Comparison of ENCODE assay signal across 24 cellular contexts in genomic region chr1:170044187-170044586, GRCh38. TPM values are rescaled to one million over a fixed set of nuclear protein-coding genes. Genes with fewer than 3 reads are reported as not detected.
A peak's percentile ranks its signal among the peaks of the same experiment; 100 is the strongest.
DNase-seq lines count a peak whose midpoint lies in the region; ATAC-seq, FAIRE-seq and TF ChIP-seq lines count a peak whose summit lies in the region.
"Had no signal": no experiment of that assay in that cellular context is flagged by ENCODE, and none has a peak within 500 bp of the region (broad histone marks: within the 10 kb centered on the region; RNA-seq: fewer than 3 reads in every experiment).

No MANE protein-coding gene starts in this region.

- no peak for FAIRE-seq in urothelium cell line (lab: Jason Lieb, UNC)
- FAIRE-seq: A549, HTR-8/SVneo had no signal

- no peak overlapping the region for H2BK15ac ChIP-seq in IMR-90 (ENCODE audit: low read depth, low read length)

- H2BK5ac ChIP-seq in IMR-90 (ENCODE audit: low read depth, low read length, poor library complexity, severe bottlenecking) (no peak overlapping the region), trophoblast cell (ENCODE audit: low read depth, low read length, poor library complexity) (no peak overlapping the region)

- no peak for TF ChIP-seq RAD21 in IMR-90 (IDR thresholded peaks at IDR 0.05; ENCODE audit: low read length)

- ATAC-seq in IMR-90 (ENCODE audit: low read depth) (no peak), left cardiac atrium (peak; percentile 61 to 72), GM18858 (IDR thresholded peaks at IDR 0.05; ENCODE audit: unreplicated experiment) (no peak), HG03457 (IDR thresholded peaks at IDR 0.05; ENCODE audit: unreplicated experiment) (no peak)
- ATAC-seq: A549, PC-3 had no signal

- H3K18ac ChIP-seq in IMR-90 (ENCODE audit: low read depth, low read length) (no peak overlapping the region), trophoblast cell (ENCODE audit: low read length) (no peak overlapping the region)

- in situ Hi-C loops in IMR-90 (cut with MboI; ENCODE audit: low sequenced_read_pairs): no loop called here

- H2BK120ac ChIP-seq in IMR-90 (ENCODE audit: low read depth, low read length) (no peak overlapping the region), trophoblast cell (ENCODE audit: insufficient read depth, low read length, poor library complexity) (no peak overlapping the region)

- TF ChIP-seq POLR2A in IMR-90 (IDR thresholded peaks at IDR 0.05; ENCODE audit: low read depth, low read length): no peak

- no peak overlapping the region for H2AK5ac ChIP-seq in IMR-90 (ENCODE audit: low read depth, low read length)
- H2AK5ac ChIP-seq in trophoblast cell (ENCODE audit: low read length): no peak overlapping the region

- H4K8ac ChIP-seq in IMR-90 (ENCODE audit: low read depth in 2 of 2, low read length in 2 of 2) (no peak overlapping the region), trophoblast cell (ENCODE audit: low read depth, low read length) (no peak overlapping the region)

- H2AFZ ChIP-seq in IMR-90 (replicated peaks; ENCODE audit: low read length, poor library complexity): no peak overlapping the region
- H2AFZ ChIP-seq in trophoblast cell (ENCODE audit: insufficient read depth, low read length, poor library complexity): no peak overlapping the region

- CTCF ChIA-PET in IMR-90 (lab: Yijun Ruan, JAX): no interaction called here

- no peak overlapping the region for H3K4ac ChIP-seq in IMR-90 (ENCODE audit: low read depth, low read length)
- no peak overlapping the region for H3K4ac ChIP-seq in trophoblast cell (ENCODE audit: low read depth, low read length)

- H3K79me1 ChIP-seq in IMR-90 (ENCODE audit: low read depth in 1 of 2, low read length in 2 of 2): no peaks in the 10 kb centered on the region
- peaks cover under 1% of the 10 kb centered on the region for H3K79me1 ChIP-seq in trophoblast cell (ENCODE audit: low read length)

- H4K5ac ChIP-seq in IMR-90 (ENCODE audit: low read depth, low read length): no peak overlapping the region

- H3K14ac ChIP-seq in IMR-90 (replicated peaks; ENCODE audit: low read depth, low read length) (no peak overlapping the region), trophoblast cell (ENCODE audit: low read length) (no peak overlapping the region)

- no peak overlapping the region for H2BK12ac ChIP-seq in trophoblast cell (ENCODE audit: low read length)

- no peaks in the 10 kb centered on the region for H3K27me3 ChIP-seq in IMR-90 (ENCODE audit: control insufficient read depth, insufficient read depth, low read length)
- H3K27me3 ChIP-seq in trophoblast cell (ENCODE audit: insufficient read depth, low read length): no peaks in the 10 kb centered on the region
- H3K27me3 ChIP-seq: BE2C, MG63 had no signal

- no peak overlapping the region for H3K56ac ChIP-seq in IMR-90 (ENCODE audit: extremely low read depth, insufficient read depth, low read length)

- TF ChIP-seq CTCF in IMR-90 (conservative IDR thresholded peaks at IDR 0.05; ENCODE audit: low read depth, low read length): no peak

- H2BK20ac ChIP-seq in IMR-90 (ENCODE audit: low read depth, low read length): no peak overlapping the region

- H3K4me2 ChIP-seq in IMR-90 (ENCODE audit: low read depth, low read length) (no peak overlapping the region), trophoblast cell (ENCODE audit: low read length) (no peak overlapping the region)
- H3K4me2 ChIP-seq: A549 had no signal

- no peaks in the 10 kb centered on the region for H4K20me1 ChIP-seq in IMR-90 (ENCODE audit: insufficient read depth, low read length)

- H4K91ac ChIP-seq in IMR-90 (ENCODE audit: insufficient read depth, low read depth, low read length): no peak overlapping the region
- no peak overlapping the region for H4K91ac ChIP-seq in trophoblast cell (ENCODE audit: low read depth, low read length)

- H3K4me3 ChIP-seq in IMR-90 (ENCODE audit: insufficient read depth, low read depth, low read length) (no peak overlapping the region), trophoblast cell (ENCODE audit: low read depth, low read length) (no peak overlapping the region)
- H3K4me3 ChIP-seq: A549, MG63 had no signal

- no peaks in the 10 kb centered on the region for H3K9me3 ChIP-seq in IMR-90 (ENCODE audit: control insufficient read depth, insufficient read depth, low read length)
- no peaks in the 10 kb centered on the region for H3K9me3 ChIP-seq in trophoblast cell (ENCODE audit: insufficient read depth, low read depth, low read length)
- H3K9me3 ChIP-seq: A549, BE2C, MG63 had no signal

- no peak overlapping the region for H3K23ac ChIP-seq in IMR-90 (ENCODE audit: low read depth, low read length)
- H3K23ac ChIP-seq in trophoblast cell (ENCODE audit: low read length): no peak overlapping the region

- no peaks in the 10 kb centered on the region for H3K79me2 ChIP-seq in trophoblast cell (ENCODE audit: control insufficient read depth, insufficient read depth, low read length, poor library complexity)

- BruUV-seq in IMR-90 (replicated peaks; lab: Mats Ljungman, UMichigan): no TSS peak

- POLR2A ChIA-PET in IMR-90 (lab: Charles Lee; ENCODE audit: unreplicated experiment): no interaction called here

- H3K9ac ChIP-seq in IMR-90 (ENCODE audit: low read depth, low read length): no peak overlapping the region
- no peak overlapping the region for H3K9ac ChIP-seq in trophoblast cell (ENCODE audit: low read length)

- intact Hi-C loops in IMR-90 (cut with micrococcal nuclease) (no loop called here), left cardiac atrium (cut with DNase I) (no loop called here)

- H3K9me1 ChIP-seq in IMR-90 (ENCODE audit: insufficient read depth, low read length): no peaks in the 10 kb centered on the region

- DNase-seq in EH (ENCODE audit: low read depth) (peak; percentile 56), IMR-90 (peak; percentile 21), left cardiac atrium (no peak), trophoblast cell (peak; percentile 1 to 52), urothelium cell line (ENCODE audit: low spot score) (no peak)
- DNase-seq: BE2C; CD8-positive, alpha-beta memory T cell; DMS79 treated with DMSO at 0.1 percent for 48 hours; H9; KBM-7; MG63; NCI-H1105 treated with DMSO at 0.1 percent for 48 hours; NCI-H146; NCI-H1930; NCI-H446; NCI-H524 treated with DMSO at 0.1 percent for 48 hours; NCI-H774; NK-92 treated with Interleukin-12 subunit alpha and Interleukin-12 subunit beta, amount 100 ng/mL, for 24 hours; PC-3; T-helper 1 cell had no signal

- H3K36me3 ChIP-seq in IMR-90 (ENCODE audit: control insufficient read depth, insufficient read depth, low read length): peaks cover 4% of the 10 kb centered on the region; the same call in 1 of the 2 replicates
- peaks cover 11 to 14% of the 10 kb centered on the region in 2 experiments for H3K36me3 ChIP-seq in trophoblast cell (ENCODE audit: control insufficient read depth in 1 of 2, insufficient read depth in 2 of 2, low read length in 2 of 2)
- H3K36me3 ChIP-seq: BE2C, MG63 had no signal

- H3K4me1 ChIP-seq in IMR-90 (ENCODE audit: control insufficient read depth, insufficient read depth, low read length) (no peaks in the 10 kb centered on the region), trophoblast cell (ENCODE audit: control insufficient read depth in 1 of 2, insufficient read depth in 2 of 2, low read length in 2 of 2) (peaks cover under 1 to 3% of the 10 kb centered on the region in 2 experiments)
- H3K4me1 ChIP-seq: A549, BE2C had no signal

- dilution Hi-C loops in IMR-90 (cut with HindIII; ENCODE audit: low sequenced_read_pairs, unreplicated experiment): no loop called here

- H4K12ac ChIP-seq in trophoblast cell (ENCODE audit: low read depth, low read length): no peak overlapping the region

- H2AK9ac ChIP-seq in IMR-90 (replicated peaks; ENCODE audit: low read depth, low read length, poor library complexity): no peak overlapping the region

- H3K27ac ChIP-seq in IMR-90 (ENCODE audit: insufficient read depth, low read length) (no peak overlapping the region), trophoblast cell (ENCODE audit: low read depth, low read length) (no peak overlapping the region)
- H3K27ac ChIP-seq: A549 had no signal

TF ChIP-seq in IMR-90, 13 proteins besides CTCF, POLR2A, EP300 and RAD21:
- no peak for TF ChIP-seq BHLHE40 (IDR thresholded peaks at IDR 0.05; ENCODE audit: low read depth, low read length)
- no peak for TF ChIP-seq ELK1 (IDR thresholded peaks at IDR 0.05; ENCODE audit: borderline replicate concordance, low read depth, low read length)
- TF ChIP-seq CEBPB (IDR thresholded peaks at IDR 0.05; ENCODE audit: low read depth, low read length): no peak
- no peak for TF ChIP-seq RCOR1 (IDR thresholded peaks at IDR 0.05; ENCODE audit: insufficient replicate concordance, low read length)
- no peak for TF ChIP-seq MAZ (IDR thresholded peaks at IDR 0.05; ENCODE audit: borderline replicate concordance, low read depth, low read length)
- TF ChIP-seq RFX5 (IDR thresholded peaks at IDR 0.05; ENCODE audit: low read depth, low read length): no peak
- TF ChIP-seq USF2 (IDR thresholded peaks at IDR 0.05; ENCODE audit: low read depth, low read length): no peak
- no peak for TF ChIP-seq MXI1 (IDR thresholded peaks at IDR 0.05; ENCODE audit: borderline replicate concordance, low read depth, low read length)
- no peak for TF ChIP-seq NFE2L2 (IDR thresholded peaks at IDR 0.05; ENCODE audit: low read depth, low read length)
- TF ChIP-seq MAFK (IDR thresholded peaks at IDR 0.05; ENCODE audit: low read depth, low read length): no peak
- TF ChIP-seq SMC3 (IDR thresholded peaks at IDR 0.05; ENCODE audit: low read depth, low read length): no peak
- TF ChIP-seq FOS (IDR thresholded peaks at IDR 0.05; ENCODE audit: low read depth, low read length): no peak
TF ChIP-seq in IMR-90: peak in this region for 0.

RNA-seq across cellular contexts. Expression of gene KIFAP3, which starts 30.3 kb away (rescaled TPM):
- total RNA-seq in IMR-90 (2012; rRNA removed) (10.9 and 22.2 TPM in 2 replicates), left cardiac atrium (10 to 100 TPM; 41.4 to 58.6 TPM)
- 7.8 and 10.5 TPM in 2 replicates for polyA plus RNA-seq in IMR-90 (2012; rRNA removed)
- polyA plus RNA-seq in IMR-90 (2012; cell fraction: cytosol; rRNA removed): 1.8 TPM in 2 replicates
- polyA plus RNA-seq in IMR-90 (2012; cell fraction: nucleus; rRNA removed; ENCODE audit: low replicate concordance): 1.1 and 7.5 TPM in 2 replicates
- 39.2 and 42.8 TPM in 2 replicates for polyA plus RNA-seq in trophoblast cell (2013)

Comparison
In these comparisons a context has a peak if more than half of its experiments do, and no peak if none do; other contexts are left out.
1. DNase-seq: peak in EH (single experiment), IMR-90 (single experiment) and trophoblast cell (2 of 2); none in left cardiac atrium (single experiment) and urothelium cell line (single experiment).
2. ATAC-seq: peak in left cardiac atrium (2 of 2); none in IMR-90 (single experiment), GM18858 (single experiment) and HG03457 (single experiment).